In the genomic region with DNA sequence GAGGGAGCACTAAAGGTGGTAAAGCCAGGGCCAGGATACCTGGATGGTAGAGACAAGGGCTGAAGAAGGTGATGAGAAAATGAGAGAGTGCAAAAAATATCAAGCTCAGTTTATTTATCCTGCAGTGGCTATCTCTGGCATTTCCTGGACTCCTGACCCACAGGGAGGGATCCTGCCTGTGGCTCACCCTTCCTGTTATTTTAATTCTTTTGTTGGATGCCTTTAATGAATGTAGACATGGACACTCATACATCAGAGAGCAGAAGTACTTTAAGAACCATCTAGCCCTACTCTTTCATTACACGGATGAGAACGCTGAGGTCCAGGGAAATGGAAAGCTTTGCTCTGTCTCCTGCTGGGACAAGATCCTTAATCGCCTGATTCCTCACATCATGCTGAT, we compare ENCODE assay signal across 15 cellular contexts. TPM values are rescaled to one million over a fixed set of nuclear protein-coding genes. Genes with fewer than 3 reads are reported as not detected.
DNase-seq lines count a peak whose midpoint lies in the region; ATAC-seq and TF ChIP-seq lines count a peak whose summit lies in the region.
"Had no signal": no experiment of that assay in that cellular context is flagged by ENCODE, and none has a peak within 500 bp of the region (broad histone marks: within the 10 kb centered on the region; RNA-seq: fewer than 3 reads in every experiment).

No MANE protein-coding gene starts in this region.

- TF ChIP-seq CTCF in lower lobe of right lung (IDR thresholded peaks at IDR 0.05) = no peak

- H3K36me3 ChIP-seq in lower lobe of right lung = no peaks in the 10 kb centered on the region

- no peak overlapping the region for H3K4me3 ChIP-seq in lower lobe of right lung
- H3K4me3 ChIP-seq: body of pancreas, psoas muscle, SK-N-MC had no signal

- peaks cover 20% of the 10 kb centered on the region for H3K4me1 ChIP-seq in lower lobe of right lung
- H3K4me1 ChIP-seq: body of pancreas had no signal

- no peak for ATAC-seq in lower lobe of right lung
- ATAC-seq: body of pancreas; psoas muscle; stimulated activated effector memory CD8-positive, alpha-beta T cell treated with anti-CD3 and anti-CD28 coated beads, Interleukin-12 subunit alpha, Interleukin-12 subunit beta, amount 100 ng/mL, for 72 hours had no signal

- H3K9me3 ChIP-seq in lower lobe of right lung = no peaks in the 10 kb centered on the region
- H3K9me3 ChIP-seq: body of pancreas, psoas muscle had no signal

- in situ Hi-C loops in Caki2 (cut with HindIII; ENCODE audit: low pct_unique_long_range_greater_than_20kb, low sequenced_read_pairs) = no loop called here

- DNase-seq in Caki2 (ENCODE audit: low read depth) = peak; percentile 9
- peak; percentile 89 for DNase-seq in NCI-H226
- peak; percentile 78 to 91 for DNase-seq in dermis microvascular lymphatic vessel endothelial cell (ENCODE audit: low read depth in 2 of 2)
- no peak for DNase-seq in lower lobe of right lung
- no peak for DNase-seq in activated CD4-positive, alpha-beta T cell treated with anti-CD3 and anti-CD28 coated beads, Interleukin-2, amount 50 U/mL, for 1 hour
- DNase-seq in activated CD4-positive, alpha-beta T cell treated with anti-CD3 and anti-CD28 coated beads for 48 hours = no peak
- DNase-seq in NCI-H2196 treated with DMSO at 0.1 percent for 48 hours (lab: John Stamatoyannopoulos, UW; ENCODE audit: unreplicated experiment) = no peak
- no peak for DNase-seq in inferior parietal cortex (ENCODE audit: extremely low spot score)
- DNase-seq: activated T-cell treated with anti-CD3 and anti-CD28 coated beads, Interleukin-2, amount 50 U/mL, for 24 hours; body of pancreas; NCI-H187; psoas muscle had no signal

- intact Hi-C loops in lower lobe of right lung (cut with DNase I) = no loop called here

- H3K27ac ChIP-seq in lower lobe of right lung = peak overlapping the region; percentile 44
- H3K27ac ChIP-seq: body of pancreas, C4-2B, psoas muscle, SK-N-MC had no signal

- H3K27me3 ChIP-seq in lower lobe of right lung (ENCODE audit: low read depth) = no peaks in the 10 kb centered on the region
- H3K27me3 ChIP-seq: body of pancreas had no signal

RNA-seq across cellular contexts. Expression of a gene that starts 20.6 kb away (rescaled TPM):
- total RNA-seq in Caki2 (2014; rRNA removed; shearing (Covaris generic); ENCODE audit: low replicate concordance) = 44.5 and 46.7 TPM in 2 replicates
- total RNA-seq in dermis microvascular lymphatic vessel endothelial cell (43.4 and 72.7 TPM in 2 replicates), lower lobe of right lung (118 TPM)

Comparison
In these comparisons a context has a peak if more than half of its experiments do, and no peak if none do; other contexts are left out.
1. DNase-seq: peak in Caki2 (single experiment), NCI-H226 (single experiment) and dermis microvascular lymphatic vessel endothelial cell (2 of 2); none in lower lobe of right lung (single experiment), activated CD4-positive, alpha-beta T cell treated with anti-CD3 and anti-CD28 coated beads, Interleukin-2, amount 50 U/mL, for 1 hour (single experiment), activated CD4-positive, alpha-beta T cell treated with anti-CD3 and anti-CD28 coated beads for 48 hours (single experiment), NCI-H2196 treated with DMSO at 0.1 percent for 48 hours (single experiment) and inferior parietal cortex (single experiment).